ENCODE assay signal across 22 cellular contexts in the genomic region with DNA sequence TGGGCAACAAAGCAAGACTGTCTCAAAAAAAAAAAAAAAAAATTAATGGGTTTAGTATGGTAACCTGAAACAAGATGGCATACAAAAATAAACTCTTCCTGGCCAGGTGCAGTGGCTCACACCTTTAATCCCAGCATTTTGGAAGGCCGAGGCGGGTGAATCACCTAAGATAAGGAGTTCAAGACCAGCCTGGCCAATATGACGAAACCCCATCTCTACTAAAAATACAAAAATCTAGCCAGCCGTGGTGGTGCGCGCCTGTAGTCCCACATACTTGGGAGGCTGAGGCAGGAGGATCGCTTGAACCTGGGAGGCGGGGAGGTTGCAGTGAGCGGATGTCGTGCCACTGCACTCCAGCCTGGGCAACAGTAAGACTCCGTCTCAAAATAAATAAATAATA.
"Had no signal": no experiment of that assay in that cellular context is flagged by ENCODE, and none has a peak within 500 bp of the region (broad histone marks: within the 10 kb centered on the region; RNA-seq: fewer than 3 reads in every experiment).

No MANE protein-coding gene starts in this region.

- H3K4me3 Mint-ChIP-seq: IgD-negative memory B cell had no signal

- H3K4me2 ChIP-seq: KMS-11 had no signal

- H3K27me3 Mint-ChIP-seq: IgD-negative memory B cell had no signal

- ATAC-seq: K562, Panc1, Right ventricle myocardium inferior, SK-N-SH treated with all-trans-retinoic acid at 6 μM for 48 hours had no signal

- H3K4me3 ChIP-seq: K562, SJCRH30 had no signal

- H3K9me3 Mint-ChIP-seq: IgD-negative memory B cell had no signal

- H3K4me1 ChIP-seq: SJCRH30 had no signal

- DNase-seq: Kasumi-1, MM.1S, NCI-H1092 treated with DMSO at 0.1 percent for 48 hours, NCI-H1436, NCI-H187, NCI-H2029, NCI-H2081 treated with DMSO at 0.1 percent for 48 hours, NCI-H2171, NCI-H226, NCI-H446, NCI-H510A, NCI-H524 treated with DMSO at 0.1 percent for 48 hours, NCI-H69, NCI-H774, SHP77 treated with DMSO at 0.1 percent for 48 hours, SJCRH30 had no signal

- H3K9ac ChIP-seq: KMS-11 had no signal

- H3K27me3 ChIP-seq: SJCRH30 had no signal

- H3K27ac ChIP-seq: KMS-11, SJCRH30 had no signal

- H3K9me3 ChIP-seq: SJCRH30 had no signal
